Comparison of ENCODE assay signal across 9 cellular contexts in the genomic region with DNA sequence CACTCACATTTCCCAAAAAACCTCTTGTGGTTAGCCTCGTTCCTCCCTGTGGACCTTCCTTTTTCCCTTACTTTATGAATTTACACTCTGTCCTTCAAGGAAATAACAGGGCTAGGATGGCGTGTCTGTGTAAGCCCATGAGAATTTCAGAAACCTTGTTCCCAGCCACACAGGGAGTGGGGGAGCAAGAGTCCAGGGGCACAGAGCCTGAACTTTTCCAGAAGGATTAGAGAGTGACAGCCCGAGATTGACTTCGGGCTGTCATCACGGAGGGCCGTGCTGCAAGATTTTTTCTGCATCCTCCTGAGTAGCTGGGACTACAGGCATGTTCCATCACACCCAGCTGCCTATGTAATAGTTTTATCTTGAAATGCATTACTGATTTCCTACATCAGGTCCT. TPM values are rescaled to one million over a fixed set of nuclear protein-coding genes. Genes with fewer than 3 reads are reported as not detected.
DNase-seq lines count a peak whose midpoint lies in the region; ATAC-seq, FAIRE-seq and TF ChIP-seq lines count a peak whose summit lies in the region.
"Had no signal": no experiment of that assay in that cellular context is flagged by ENCODE, and none has a peak within 500 bp of the region (broad histone marks: within the 10 kb centered on the region; RNA-seq: fewer than 3 reads in every experiment).

No MANE protein-coding gene starts in this region.

- peaks cover 9 to 78% (median 16%) of the 10 kb centered on the region in 3 donors for H3K36me3 Mint-ChIP-seq in CD8-positive, alpha-beta memory T cell
- H3K36me3 Mint-ChIP-seq in progenitor cell of endocrine pancreas (ENCODE audit: insufficient read depth) = no peaks in the 10 kb centered on the region

- no peak for DNase-seq in CD8-positive, alpha-beta memory T cell
- no peak for DNase-seq in K562 (ENCODE audit: extremely low read depth in 1 of 4, low spot score in 3 of 4)
- no peak for DNase-seq in NCI-H1417 (lab: John Stamatoyannopoulos, UW)
- no peak for DNase-seq in progenitor cell of endocrine pancreas (ENCODE audit: low spot score, unreplicated experiment)
- DNase-seq in neuronal stem cell (ENCODE audit: low spot score) = no peak

- no peak overlapping the region for H4K91ac ChIP-seq in neuronal stem cell (ENCODE audit: low read depth, low read length, poor library complexity)

- H3F3A ChIP-seq in neural cell (ENCODE audit: insufficient read depth, low read length, poor library complexity, severe bottlenecking) = peaks cover 5% of the 10 kb centered on the region

- peaks cover 21% of the 10 kb centered on the region for H3K79me2 ChIP-seq in K562 (ENCODE audit: control insufficient read depth, insufficient read depth, low read length)
- peaks cover 41% of the 10 kb centered on the region for H3K79me2 ChIP-seq in neural cell (replicated peaks; ENCODE audit: insufficient read depth, low read length)

- no peaks in the 10 kb centered on the region for H3K9me1 ChIP-seq in K562 (ENCODE audit: control insufficient read depth, insufficient read depth, low read length)

- no peaks in the 10 kb centered on the region for H4K20me1 ChIP-seq in K562 (replicated peaks; ENCODE audit: control insufficient read depth, insufficient read depth, low read length)
- peaks cover 22% of the 10 kb centered on the region for H4K20me1 ChIP-seq in neural cell (ENCODE audit: insufficient read depth)

- peak overlapping the region; percentile 70 to 88 (median 80) for H3K4me3 Mint-ChIP-seq in CD8-positive, alpha-beta memory T cell
- no peak overlapping the region for H3K4me3 Mint-ChIP-seq in progenitor cell of endocrine pancreas (ENCODE audit: low read depth)

- no peaks in the 10 kb centered on the region for H3K9me2 ChIP-seq in neural cell (ENCODE audit: insufficient read depth, low read length)

- WGBS in K562 (ENCODE audit: insufficient coverage, low coverage, missing lambda C conversion rate) = 52% methylated on average over 6 of the region's 6 CpGs
- WGBS in neuronal stem cell (ENCODE audit: extremely low coverage in 2 of 2, insufficient read length in 2 of 2, insufficient replicate concordance in 1 of 2), 2 donors = no CpG with 5 or more reads among the region's 6 CpGs

- H3K9ac ChIP-seq in K562 (ENCODE audit: insufficient read depth in 1 of 2, low read depth in 2 of 2, low read length in 2 of 2) = no peak overlapping the region
- H3K9ac ChIP-seq in neural cell (ENCODE audit: low read length) = no peak overlapping the region
- H3K9ac ChIP-seq in neuronal stem cell (ENCODE audit: low read depth, low read length, poor library complexity) = no peak overlapping the region

- no peak for TF ChIP-seq EP300 in K562 (IDR thresholded peaks at IDR 0.05; ENCODE audit: low read length)
- no peak for TF ChIP-seq EP300 in neural cell (conservative IDR thresholded peaks at IDR 0.05; ENCODE audit: poor library complexity, severe bottlenecking)

- no peak overlapping the region for H3K23ac ChIP-seq in neuronal stem cell (ENCODE audit: low read depth, low read length, poor library complexity)

- H3K27ac ChIP-seq in CD8-positive, alpha-beta memory T cell (ENCODE audit: low read depth, low read length) = peak overlapping the region; percentile 3
- H3K27ac ChIP-seq in KOPT-K1 (ENCODE audit: low read depth, low read length, poor library complexity, severe bottlenecking) (peak overlapping the region; percentile 100), K562 (ENCODE audit: extremely low read depth, low read depth, low read length) (no peak overlapping the region), neural cell (ENCODE audit: low read length) (peak overlapping the region; percentile 28), neuronal stem cell (replicated peaks; ENCODE audit: low read length) (no peak overlapping the region)
- H3K27ac ChIP-seq: epithelial cell of prostate had no signal

- no peak for TF ChIP-seq POLR2A in K562 (conservative IDR thresholded peaks at IDR 0.05)

- no peak for FAIRE-seq in K562 (lab: Jason Lieb, UNC)

- H3K14ac ChIP-seq in neuronal stem cell (ENCODE audit: low read length) = no peak overlapping the region

- no peak overlapping the region for H3K18ac ChIP-seq in neuronal stem cell (ENCODE audit: low read length)

- H3K4me2 ChIP-seq in K562 (ENCODE audit: insufficient read depth, low read length) = 0 out of 2 replicates have a peak overlapping the region, but pooled peaks have one; percentile 52
- no peak overlapping the region for H3K4me2 ChIP-seq in neural cell (ENCODE audit: low read length)
- no peak overlapping the region for H3K4me2 ChIP-seq in neuronal stem cell (ENCODE audit: insufficient read depth, low read length, poor library complexity, severe bottlenecking)

- H3K4me3 ChIP-seq in CD8-positive, alpha-beta memory T cell (ENCODE audit: low read length) = peak overlapping the region; percentile 44
- no peak overlapping the region for H3K4me3 ChIP-seq in K562
- H3K4me3 ChIP-seq in neural cell (ENCODE audit: low read length) = peak overlapping the region; percentile 4
- no peak overlapping the region for H3K4me3 ChIP-seq in neuronal stem cell (ENCODE audit: low read length in 2 of 2)

- H3K4me1 ChIP-seq in CD8-positive, alpha-beta memory T cell (ENCODE audit: insufficient read depth, low read length) = peaks cover 96% of the 10 kb centered on the region
- H3K4me1 ChIP-seq in K562 (replicated peaks in 1 of 2; ENCODE audit: control insufficient read depth in 2 of 2, insufficient read depth in 2 of 2, low read length in 2 of 2) (peaks cover 31 to 39% of the 10 kb centered on the region in 2 experiments), neuronal stem cell (ENCODE audit: control insufficient read depth in 2 of 2, insufficient read depth in 1 of 2, low read depth in 1 of 2, low read length in 2 of 2) (peaks cover 0 to 2% of the 10 kb centered on the region in 2 donors)

- POLR2A ChIA-PET in CD8-positive, alpha-beta memory T cell (lab: Charles Lee) = interaction anchor here (0.7 to 10.0 kb wide), 9 partner anchors 10 to 28 kb away, joined by 3 to 274 read pairs (median 6); partner anchors contain the start of gene EVL
- POLR2A ChIA-PET in K562 (lab: Yijun Ruan, JAX) = interaction anchor here (0.7 to 1.0 kb wide), 2 partner anchors 11 kb away, joined by 3 to 4 read pairs; no protein-coding TSS in a partner anchor

- H3K9me3 ChIP-seq in CD8-positive, alpha-beta memory T cell (ENCODE audit: low read length) = no peaks in the 10 kb centered on the region
- H3K9me3 ChIP-seq in KOPT-K1 (ENCODE audit: insufficient read depth, low read length, poor library complexity, severe bottlenecking) (no peaks in the 10 kb centered on the region), K562 (replicated peaks; ENCODE audit: control insufficient read depth, insufficient read depth, low read depth, low read length) (no peaks in the 10 kb centered on the region), neural cell (ENCODE audit: low read length) (no peaks in the 10 kb centered on the region), neuronal stem cell (replicated peaks in 1 of 2; ENCODE audit: control insufficient read depth in 2 of 2, insufficient read depth in 1 of 2, low read depth in 1 of 2, low read length in 2 of 2) (peaks cover 0 to 4% of the 10 kb centered on the region in 2 donors)

- CTCF ChIA-PET in CD8-positive, alpha-beta memory T cell (lab: Charles Lee) = interaction anchor here (1.7 to 58.3 kb wide), 3 partner anchors 7 to 113 kb away, joined by 9 to 1568 read pairs (median 1568); partner anchors contain the start of gene EVL
- CTCF ChIA-PET in K562 (lab: Yijun Ruan, JAX; ENCODE audit: low intra/inter-chr PET ratio) = interaction anchor here (0.9 kb wide), 1 partner anchor 29 kb away, joined by 4 read pairs; no protein-coding TSS in a partner anchor

- ATAC-seq in K562 (no peak), HG03520 (IDR thresholded peaks at IDR 0.05; ENCODE audit: unreplicated experiment) (no peak)

- no peaks in the 10 kb centered on the region for H3K27me3 Mint-ChIP-seq in CD8-positive, alpha-beta memory T cell
- no peaks in the 10 kb centered on the region for H3K27me3 Mint-ChIP-seq in progenitor cell of endocrine pancreas

- H2BK120ac ChIP-seq in neuronal stem cell (ENCODE audit: low read depth, low read length) = no peak overlapping the region

- intact Hi-C loops in K562 (cut with micrococcal nuclease) = loop anchor here (5.0 kb wide), 1 partner anchor 63 kb away; no protein-coding TSS in a partner anchor

- no peak overlapping the region for H3K4ac ChIP-seq in neuronal stem cell (ENCODE audit: low read length)

- H2AFZ ChIP-seq in K562 (ENCODE audit: low read depth, low read length) (no peak overlapping the region), neural cell (ENCODE audit: low read depth, low read length) (no peak overlapping the region), neuronal stem cell (ENCODE audit: low read length) (no peak overlapping the region)

- no peak overlapping the region for H2AK5ac ChIP-seq in neuronal stem cell (ENCODE audit: low read depth, low read length)

- TF ChIP-seq RAD21 in K562 (CRISPR knock-in tag; conservative IDR thresholded peaks at IDR 0.05 in 1 of 2, IDR thresholded peaks at IDR 0.05 in 1 of 2) = no peak
- TF ChIP-seq RAD21 in neural cell (conservative IDR thresholded peaks at IDR 0.05) = no peak

- BruUV-seq in K562 (replicated peaks; lab: Mats Ljungman, UMichigan) = no TSS peak

- H2BK15ac ChIP-seq in neuronal stem cell (ENCODE audit: low read length) = no peak overlapping the region

- peaks cover 25% of the 10 kb centered on the region for H3K36me3 ChIP-seq in CD8-positive, alpha-beta memory T cell (ENCODE audit: insufficient read depth, low read length)
- peaks cover 62% of the 10 kb centered on the region for H3K36me3 ChIP-seq in KOPT-K1 (ENCODE audit: insufficient read depth, low read length)
- peaks cover 2% of the 10 kb centered on the region; the same call in 1 of the 3 replicates for H3K36me3 ChIP-seq in K562 (ENCODE audit: control insufficient read depth, insufficient read depth, low read length)
- H3K36me3 ChIP-seq in neural cell (ENCODE audit: insufficient read depth, low read length) = no peaks in the 10 kb centered on the region
- peaks cover under 1 to 5% of the 10 kb centered on the region in 2 donors for H3K36me3 ChIP-seq in neuronal stem cell (replicated peaks in 1 of 2; ENCODE audit: control insufficient read depth in 2 of 2, insufficient read depth in 2 of 2, low read length in 2 of 2)

- no peaks in the 10 kb centered on the region for H3K27me3 ChIP-seq in CD8-positive, alpha-beta memory T cell (ENCODE audit: insufficient read depth, low read length, poor library complexity, severe bottlenecking)
- H3K27me3 ChIP-seq in K562 (ENCODE audit: control insufficient read depth in 2 of 2, insufficient read depth in 2 of 2, low read length in 2 of 2) (no peaks in the 10 kb centered on the region), neural cell (ENCODE audit: insufficient read depth, low read depth, low read length) (no peaks in the 10 kb centered on the region), neuronal stem cell (ENCODE audit: control insufficient read depth in 3 of 3, insufficient read depth in 3 of 3, low read depth in 1 of 3, low read length in 3 of 3) (no peaks in the 10 kb centered on the region)

- H3K9me3 Mint-ChIP-seq in CD8-positive, alpha-beta memory T cell = no peaks in the 10 kb centered on the region
- no peaks in the 10 kb centered on the region for H3K9me3 Mint-ChIP-seq in progenitor cell of endocrine pancreas (ENCODE audit: low read depth)

- TF ChIP-seq CTCF in K562 (IDR thresholded peaks at IDR 0.05 in 2 of 3, conservative IDR thresholded peaks at IDR 0.05 in 1 of 3; ENCODE audit: insufficient read depth in 2 of 3, low read depth in 1 of 3, low read length in 3 of 3) (no peak), neural cell (IDR thresholded peaks at IDR 0.05; ENCODE audit: poor library complexity, severe bottlenecking) (no peak), progenitor cell of endocrine pancreas (IDR thresholded peaks at IDR 0.05; ENCODE audit: unreplicated experiment) (no peak)

- peaks cover 96 to 100% (median 99%) of the 10 kb centered on the region in 3 donors for H3K4me1 Mint-ChIP-seq in CD8-positive, alpha-beta memory T cell
- H3K4me1 Mint-ChIP-seq in progenitor cell of endocrine pancreas (ENCODE audit: low read depth) = no peaks in the 10 kb centered on the region

- H2BK5ac ChIP-seq in neuronal stem cell (ENCODE audit: low read length) = no peak overlapping the region

- H4K8ac ChIP-seq in neuronal stem cell (ENCODE audit: low read depth, low read length) = no peak overlapping the region

- peak overlapping the region; percentile 85 to 98 (median 94) for H3K27ac Mint-ChIP-seq in CD8-positive, alpha-beta memory T cell
- H3K27ac Mint-ChIP-seq in progenitor cell of endocrine pancreas = no peak overlapping the region

- in situ Hi-C loops in K562 (cut with MboI) = no loop called here

- H3K79me1 ChIP-seq in neuronal stem cell (ENCODE audit: low read depth, low read length) = peaks cover 7% of the 10 kb centered on the region

- no peak overlapping the region for H2BK12ac ChIP-seq in neuronal stem cell (ENCODE audit: low read length)

RNA-seq across cellular contexts. Expression of gene EVL, which starts 14.4 kb away (rescaled TPM):
- 100 to 1,000 TPM; 218 to 228 TPM for total RNA-seq in CD8-positive, alpha-beta memory T cell
- 129 TPM for polyA plus RNA-seq in CD8-positive, alpha-beta memory T cell
- total RNA-seq in K562 (2011; cell fraction: chromatin; rRNA removed; ENCODE audit: low replicate concordance) = 128 and 200 TPM in 2 replicates
- total RNA-seq in K562 (2011; cell fraction: nucleolus; rRNA removed) = 79.5 and 87.4 TPM in 2 replicates
- 91.0 and 118 TPM in 2 replicates for total RNA-seq in K562 (2011; cell fraction: nucleoplasm; rRNA removed)
- total RNA-seq in K562 (2014; rRNA removed) (23.9 and 26.3 TPM in 2 replicates), K562 (2014; rRNA removed; fragmentation: Illumina TruSeq; extraction: Trizol) (15.6 and 17.6 TPM in 2 replicates), K562 (2015; rRNA removed; fragmentation: Illumina TruSeq; extraction: Trizol) (18.2 and 18.6 TPM in 2 replicates), K562 (2021) (39.3 and 43.4 TPM in 2 replicates), progenitor cell of endocrine pancreas (207 and 216 TPM in 2 replicates)
- polyA plus RNA-seq in K562 (2011; rRNA removed) (29.4 and 30.4 TPM in 2 replicates), K562 (2014; fragmentation: Illumina TruSeq; extraction: Trizol) (35.0 and 36.1 TPM in 2 replicates), K562 (2014; fragmentation: Nextera tagmentation; extraction: Ambion mirVana) (1 to 10 TPM; 2.9 to 4.0 TPM), K562 (2014; rRNA removed) (28.9 and 30.8 TPM in 2 replicates), neural cell (387 and 400 TPM in 2 replicates)
- 24.7 and 27.8 TPM in 2 replicates for polyA plus RNA-seq in K562 (2011; cell fraction: cytosol; rRNA removed)
- polyA plus RNA-seq in K562 (2011; cell fraction: nucleus; rRNA removed) = 87.8 and 114 TPM in 2 replicates
- 33.0 and 36.9 TPM in 2 replicates for polyA plus RNA-seq in K562 (2012)
- 23.0 and 23.4 TPM in 2 replicates for polyA minus RNA-seq in K562 (2011; rRNA and poly(A)+ RNA removed)
- 16.3 and 18.9 TPM in 2 replicates for polyA minus RNA-seq in K562 (2011; cell fraction: cytosol; rRNA and poly(A)+ RNA removed)
- 28.1 and 31.0 TPM in 2 replicates for polyA minus RNA-seq in K562 (2011; cell fraction: nucleus; rRNA and poly(A)+ RNA removed)
- polyA minus RNA-seq in neural cell = 240 and 269 TPM in 2 replicates
- 130 TPM for polyA plus RNA-seq in neuronal stem cell (2013, experiment 1 of 2)
- 124 TPM for polyA plus RNA-seq in neuronal stem cell (2013, experiment 2 of 2)

Comparison
In these comparisons a context has a peak if more than half of its experiments do, and no peak if none do; other contexts are left out.
1. H3K27ac ChIP-seq: peak in CD8-positive, alpha-beta memory T cell (single experiment), KOPT-K1 (single experiment) and neural cell (single experiment); none in K562 (single experiment) and neuronal stem cell (single experiment).
2. H3K4me3 ChIP-seq: peak in CD8-positive, alpha-beta memory T cell (single experiment) and neural cell (single experiment); none in K562 (single experiment) and neuronal stem cell (0 of 2).